In the genomic region with DNA sequence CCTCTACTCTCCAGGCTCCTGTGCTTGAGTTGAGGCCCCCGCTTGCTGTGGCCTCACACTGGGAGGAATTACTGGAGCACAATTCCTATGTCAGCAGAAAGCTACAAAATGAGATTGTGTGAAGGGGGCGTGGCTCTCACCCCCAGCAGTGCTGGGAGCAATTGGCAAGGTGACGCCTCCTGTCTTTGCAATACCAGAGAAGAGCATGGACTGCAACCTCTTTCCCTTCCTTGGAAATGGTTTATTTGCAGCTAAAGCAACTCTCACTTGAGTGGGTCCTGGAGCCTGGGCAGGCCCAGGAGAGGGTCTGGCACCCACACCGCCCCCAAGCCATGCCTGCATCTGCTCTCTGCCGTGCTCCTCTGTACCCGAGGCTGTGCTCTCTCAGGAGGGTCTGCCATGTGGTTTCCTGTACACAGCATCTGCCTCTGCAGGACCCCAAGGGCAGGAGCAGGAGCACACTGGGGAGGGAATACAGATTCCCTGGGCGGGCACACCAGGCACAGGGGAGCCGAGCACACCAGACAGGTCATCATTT, we compare ENCODE assay signal across 27 cellular contexts. TPM values are rescaled to one million over a fixed set of nuclear protein-coding genes. Genes with fewer than 3 reads are reported as not detected.
A peak's percentile ranks its signal among the peaks of the same experiment; 100 is the strongest.
DNase-seq lines count a peak whose midpoint lies in the region; ATAC-seq and TF ChIP-seq lines count a peak whose summit lies in the region.
"Had no signal": no experiment of that assay in that cellular context is flagged by ENCODE, and none has a peak within 500 bp of the region (broad histone marks: within the 10 kb centered on the region; RNA-seq: fewer than 3 reads in every experiment).

No MANE protein-coding gene starts in this region.

- ATAC-seq in RWPE2 (ENCODE audit: low read depth) (no peak), left lobe of liver (peak; percentile 66), GM19351 (IDR thresholded peaks at IDR 0.05; ENCODE audit: unreplicated experiment) (no peak)
- ATAC-seq: A549; esophagus mucosa; naive thymus-derived CD4-positive, alpha-beta T cell; pancreas had no signal

- 64 to 83% (median 81%) methylated on average over 8 of the region's 8 CpGs for WGBS in spleen, 5 donors

- H3K9me3 ChIP-seq in RWPE2 (ENCODE audit: severe bottlenecking) (peaks cover 5% of the 10 kb centered on the region), spleen (peaks cover 0 to 5% (median 0%) of the 10 kb centered on the region in 8 donors)
- H3K9me3 ChIP-seq: Caco-2, pancreas had no signal

- TF ChIP-seq CTCF in RWPE2 (IDR thresholded peaks at IDR 0.05; ENCODE audit: poor library complexity, severe bottlenecking) (no peak), spleen (IDR thresholded peaks at IDR 0.05 in 8 of 11, conservative IDR thresholded peaks at IDR 0.05 in 3 of 11) (no peak)

- H3K36me3 ChIP-seq in RWPE2 (ENCODE audit: low read depth) (no peaks in the 10 kb centered on the region), spleen (no peaks in the 10 kb centered on the region)
- H3K36me3 ChIP-seq: pancreas had no signal

- no peak overlapping the region for H3K27ac Mint-ChIP-seq in activated naive CD4-positive, alpha-beta T cell treated with anti-CD3 and anti-CD28 coated beads, Interleukin-2, amount 10 ng/mL, durations not matched to agents 7 days and 5 days
- H3K27ac Mint-ChIP-seq: naive thymus-derived CD4-positive, alpha-beta T cell had no signal

- peak; percentile 0 for DNase-seq in activated naive CD4-positive, alpha-beta T cell treated with anti-CD3 and anti-CD28 coated beads, Interleukin-2, amount 10 ng/mL, durations not matched to agents 7 days and 5 days
- no peak for DNase-seq in activated naive CD4-positive, alpha-beta T cell treated with anti-CD3 and anti-CD28 coated beads, Interleukin-2, amount 50 U/mL, for 16 hours
- DNase-seq in RWPE2 (ENCODE audit: low spot score) (peak; percentile 37), left lobe of liver (ENCODE audit: low spot score) (peak; percentile 80), spleen (peak; percentile 45), GOT3 (lab: John Stamatoyannopoulos, UW) (no peak), kidney glomerular epithelial cell (lab: John Stamatoyannopoulos, UW) (no peak)
- DNase-seq: activated CD4-positive, alpha-beta T cell treated with anti-CD3 and anti-CD28 coated beads, Interleukin-2, amount 50 U/mL, for 4 hours; activated CD8-positive, alpha-beta memory T cell treated with anti-CD3 and anti-CD28 coated beads, Interleukin-2, amount 50 U/mL, for 48 hours; effector memory CD4-positive, alpha-beta T cell; foreskin melanocyte; KBM-7; mesenchymal stem cell; MM.1S; naive thymus-derived CD4-positive, alpha-beta T cell; SIG-M5 had no signal

- CTCF ChIA-PET in activated naive CD4-positive, alpha-beta T cell treated with anti-CD3 and anti-CD28 coated beads, Interleukin-2, amount 10 ng/mL, durations not matched to agents 7 days and 5 days (lab: Charles Lee), result no interaction called here

- no peaks in the 10 kb centered on the region for H3K9me3 Mint-ChIP-seq in activated naive CD4-positive, alpha-beta T cell treated with anti-CD3 and anti-CD28 coated beads, Interleukin-2, amount 10 ng/mL, durations not matched to agents 7 days and 5 days

- no peaks in the 10 kb centered on the region for H3K36me3 Mint-ChIP-seq in activated naive CD4-positive, alpha-beta T cell treated with anti-CD3 and anti-CD28 coated beads, Interleukin-2, amount 10 ng/mL, durations not matched to agents 7 days and 5 days

- H3K27me3 Mint-ChIP-seq in activated naive CD4-positive, alpha-beta T cell treated with anti-CD3 and anti-CD28 coated beads, Interleukin-2, amount 10 ng/mL, durations not matched to agents 7 days and 5 days, result no peaks in the 10 kb centered on the region
- H3K27me3 Mint-ChIP-seq: naive thymus-derived CD4-positive, alpha-beta T cell had no signal

- no peak for TF ChIP-seq POLR2A in spleen (IDR thresholded peaks at IDR 0.05)

- H3K4me3 ChIP-seq in RWPE2 (ENCODE audit: severe bottlenecking), result no peak overlapping the region
- H3K4me3 ChIP-seq in spleen, result no peak overlapping the region
- H3K4me3 ChIP-seq: A549, pancreas had no signal

- no peak overlapping the region for H3K27ac ChIP-seq in RWPE2 (ENCODE audit: poor library complexity, severe bottlenecking)
- H3K27ac ChIP-seq in spleen, result no peak overlapping the region
- H3K27ac ChIP-seq: A549, pancreas had no signal

- H3K4me1 Mint-ChIP-seq in activated naive CD4-positive, alpha-beta T cell treated with anti-CD3 and anti-CD28 coated beads, Interleukin-2, amount 10 ng/mL, durations not matched to agents 7 days and 5 days, result no peaks in the 10 kb centered on the region

- H3K4me1 ChIP-seq in RWPE2 (ENCODE audit: insufficient read depth, poor library complexity, severe bottlenecking) (no peaks in the 10 kb centered on the region), spleen (peaks cover 0 to 1% (median 0%) of the 10 kb centered on the region in 6 donors)
- H3K4me1 ChIP-seq: A549, Caco-2, pancreas had no signal

- no peak overlapping the region for H3K4me3 Mint-ChIP-seq in activated naive CD4-positive, alpha-beta T cell treated with anti-CD3 and anti-CD28 coated beads, Interleukin-2, amount 10 ng/mL, durations not matched to agents 7 days and 5 days
- H3K4me3 Mint-ChIP-seq: brain; naive thymus-derived CD4-positive, alpha-beta T cell had no signal

- H3K27me3 ChIP-seq in RWPE2 (ENCODE audit: insufficient read depth, poor library complexity, severe bottlenecking) (no peaks in the 10 kb centered on the region), spleen (replicated peaks in 1 of 7) (no peaks in the 10 kb centered on the region)
- H3K27me3 ChIP-seq: pancreas had no signal

- intact Hi-C loops in spleen (cut with DNase I; ENCODE audit: low total_unique reads), result no loop called here

RNA-seq across cellular contexts. Expression of a gene that starts 32.9 kb away (rescaled TPM):
- total RNA-seq in left lobe of liver (177 TPM), spleen (under 1 TPM in 2 of 7 donors, not detected in 5; 0.32 to 0.47 TPM)
- polyA plus RNA-seq in spleen, result under 1 TPM; 0.11 to 0.35 (median 0.22) TPM
- total RNA-seq: esophagus mucosa; OCI-LY7; subcutaneous adipose tissue; T-helper 1 cell treated with Interleukin-12 subunit alpha and Interleukin-12 subunit beta and Interleukin-4 antibody, amounts not matched to agents 30 ng/mL and 1 ng/mL, for 36 hours had no signal
- polyA plus RNA-seq: BJ; keratinocyte; naive thymus-derived CD4-positive, alpha-beta T cell had no signal

RNA-seq across cellular contexts. Expression of a gene that starts 54.2 kb away (rescaled TPM):
- 0.83 TPM for total RNA-seq in left lobe of liver
- 1 to 10 TPM in 6 of 7 donors, under 1 TPM in 1; 0.69 to 7.1 (median 1.6) TPM for total RNA-seq in spleen
- 10 to 100 TPM in 1 of 3 donors, 1 to 10 TPM in 2; 1.7 to 13.5 (median 8.7) TPM for polyA plus RNA-seq in spleen
- total RNA-seq: naive thymus-derived CD4-positive, alpha-beta T cell; subcutaneous adipose tissue; T-helper 1 cell treated with Interleukin-12 subunit alpha and Interleukin-12 subunit beta and Interleukin-4 antibody, amounts not matched to agents 30 ng/mL and 1 ng/mL, for 36 hours had no signal
- polyA plus RNA-seq: BJ; naive thymus-derived CD4-positive, alpha-beta T cell had no signal

Comparison
In these comparisons a context has a peak if more than half of its experiments do, and no peak if none do; other contexts are left out.
1. DNase-seq: peak in activated naive CD4-positive, alpha-beta T cell treated with anti-CD3 and anti-CD28 coated beads, Interleukin-2, amount 10 ng/mL, durations not matched to agents 7 days and 5 days (single experiment), RWPE2 (single experiment), left lobe of liver (single experiment) and spleen (single experiment); none in activated naive CD4-positive, alpha-beta T cell treated with anti-CD3 and anti-CD28 coated beads, Interleukin-2, amount 50 U/mL, for 16 hours (single experiment), GOT3 (single experiment) and kidney glomerular epithelial cell (single experiment).
2. RNA of a gene that starts 32.9 kb away (total RNA-seq): 177 TPM in left lobe of liver (single experiment); 0.32 to 0.47 TPM in spleen; every median in the first group is over 10 times any median in the second.